ENCODE assay signal across 15 cellular contexts in the genomic region with DNA sequence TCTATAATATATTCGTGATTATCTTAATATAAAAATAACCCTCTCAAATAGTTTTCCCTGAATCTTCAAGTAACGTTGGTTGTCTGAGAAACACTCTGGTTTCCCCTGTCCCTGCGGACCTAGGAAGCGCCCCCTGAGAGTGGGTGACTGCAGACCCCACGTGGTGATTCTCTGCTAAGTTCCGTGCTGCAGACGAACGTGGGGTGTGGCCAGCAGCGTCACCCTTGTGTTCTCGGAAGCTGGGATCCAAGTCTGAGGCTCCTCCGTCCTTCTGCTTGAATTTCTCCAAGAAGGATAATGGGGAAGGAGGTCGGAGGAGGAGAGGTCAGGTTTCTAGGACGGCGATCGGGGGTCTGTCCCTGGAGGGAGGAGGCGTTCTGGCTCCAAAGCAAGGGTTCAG. TPM values are rescaled to one million over a fixed set of nuclear protein-coding genes. Genes with fewer than 3 reads are reported as not detected.
DNase-seq lines count a peak whose midpoint lies in the region; ATAC-seq and TF ChIP-seq lines count a peak whose summit lies in the region.
"Had no signal": no experiment of that assay in that cellular context is flagged by ENCODE, and none has a peak within 500 bp of the region (broad histone marks: within the 10 kb centered on the region; RNA-seq: fewer than 3 reads in every experiment).

No MANE protein-coding gene starts in this region.

- no peak for ATAC-seq in CD4-positive, alpha-beta T cell (ENCODE audit: poor library complexity)
- no peak for ATAC-seq in activated T-helper 17 cell treated with anti-CD3 and anti-CD28 coated beads, Interleukin-2, amount 50 U/mL, for 72 hours (replicated peaks)
- ATAC-seq in naive thymus-derived CD4-positive, alpha-beta T cell: no peak
- no peak for ATAC-seq in HG02623 (IDR thresholded peaks at IDR 0.05; ENCODE audit: unreplicated experiment)
- ATAC-seq: GM23338, HCT116, Panc1 had no signal

- CTCF ChIA-PET in CD4-positive, alpha-beta T cell (lab: Charles Lee): no interaction called here
- CTCF ChIA-PET in naive thymus-derived CD4-positive, alpha-beta T cell (lab: Charles Lee): no interaction called here

- H3K4me1 ChIP-seq in naive thymus-derived CD4-positive, alpha-beta T cell (ENCODE audit: control insufficient read depth in 2 of 2, insufficient read depth in 2 of 2, low read length in 2 of 2): peaks cover 0 to 21% of the 10 kb centered on the region in 2 donors

- H3K9me3 Mint-ChIP-seq in activated T-cell treated with anti-CD3 and anti-CD28 coated beads, Interleukin-2, amount 50 U/mL, for 24 hours: no peaks in the 10 kb centered on the region
- no peaks in the 10 kb centered on the region for H3K9me3 Mint-ChIP-seq in CD4-positive, alpha-beta T cell
- no peaks in the 10 kb centered on the region for H3K9me3 Mint-ChIP-seq in activated T-helper 17 cell treated with anti-CD3 and anti-CD28 coated beads, Interleukin-2, amount 50 U/mL, for 72 hours
- H3K9me3 Mint-ChIP-seq in naive thymus-derived CD4-positive, alpha-beta T cell: no peaks in the 10 kb centered on the region

- no peak overlapping the region for H3K4me3 ChIP-seq in naive thymus-derived CD4-positive, alpha-beta T cell (ENCODE audit: low read length)
- H3K4me3 ChIP-seq: BLaER1, GM23338 had no signal

- H3K27ac ChIP-seq in CD4-positive, alpha-beta T cell (ENCODE audit: low read depth, low read length): peak overlapping the region; percentile 10
- H3K27ac ChIP-seq in naive thymus-derived CD4-positive, alpha-beta T cell (ENCODE audit: low read depth, low read length): no peak overlapping the region

- no peak for DNase-seq in activated T-cell treated with anti-CD3 and anti-CD28 coated beads, Interleukin-2, amount 50 U/mL, for 24 hours
- no peak for DNase-seq in activated T-cell treated with anti-CD3 and anti-CD28 coated beads, Interleukin-2, amount 50 U/mL, for 48 hours
- no peak for DNase-seq in CD4-positive, alpha-beta T cell
- DNase-seq in naive thymus-derived CD4-positive, alpha-beta T cell: no peak
- DNase-seq in activated effector memory CD4-positive, alpha-beta T cell treated with anti-CD3 and anti-CD28 coated beads, Interleukin-2, amount 50 U/mL, for 16 hours: no peak
- DNase-seq in NAMALWA (ENCODE audit: low spot score): no peak
- DNase-seq: DMS153, NCI-H1092, NCI-H524 had no signal

- H3K27me3 ChIP-seq in CD4-positive, alpha-beta T cell (ENCODE audit: control insufficient read depth, insufficient read depth, low read length): no peaks in the 10 kb centered on the region
- no peaks in the 10 kb centered on the region for H3K27me3 ChIP-seq in naive thymus-derived CD4-positive, alpha-beta T cell (ENCODE audit: control insufficient read depth in 2 of 2, insufficient read depth in 2 of 2, low read length in 2 of 2)
- H3K27me3 ChIP-seq: BLaER1 had no signal

- H3K27ac Mint-ChIP-seq in activated T-cell treated with anti-CD3 and anti-CD28 coated beads, Interleukin-2, amount 50 U/mL, for 24 hours: peak overlapping the region; percentile 87
- peak overlapping the region; percentile 79 for H3K27ac Mint-ChIP-seq in CD4-positive, alpha-beta T cell
- H3K27ac Mint-ChIP-seq in activated T-helper 17 cell treated with anti-CD3 and anti-CD28 coated beads, Interleukin-2, amount 50 U/mL, for 72 hours: peak overlapping the region; percentile 97
- peak overlapping the region in 5 of 9 donors; percentile 31 to 74 (median 67) for H3K27ac Mint-ChIP-seq in naive thymus-derived CD4-positive, alpha-beta T cell
- H3K27ac Mint-ChIP-seq: GM23338 had no signal

- POLR2A ChIA-PET in CD4-positive, alpha-beta T cell (lab: Charles Lee): no interaction called here
- POLR2A ChIA-PET in naive thymus-derived CD4-positive, alpha-beta T cell (lab: Charles Lee): no interaction called here

- H3K36me3 Mint-ChIP-seq in activated T-cell treated with anti-CD3 and anti-CD28 coated beads, Interleukin-2, amount 50 U/mL, for 24 hours (ENCODE audit: low read depth): peaks cover 49% of the 10 kb centered on the region
- peaks cover 40% of the 10 kb centered on the region for H3K36me3 Mint-ChIP-seq in CD4-positive, alpha-beta T cell (ENCODE audit: low read depth)
- H3K36me3 Mint-ChIP-seq in activated T-helper 17 cell treated with anti-CD3 and anti-CD28 coated beads, Interleukin-2, amount 50 U/mL, for 72 hours (ENCODE audit: low read depth): peaks cover 33% of the 10 kb centered on the region
- H3K36me3 Mint-ChIP-seq in naive thymus-derived CD4-positive, alpha-beta T cell: peaks cover 0 to 24% (median 5%) of the 10 kb centered on the region in 5 donors

- peaks cover 0 to 39% (median 4%) of the 10 kb centered on the region in 3 experiments for H3K36me3 ChIP-seq in naive thymus-derived CD4-positive, alpha-beta T cell (ENCODE audit: control insufficient read depth in 2 of 3, insufficient read depth in 3 of 3, low read length in 3 of 3)

- H3K9me3 ChIP-seq in CD4-positive, alpha-beta T cell (ENCODE audit: control insufficient read depth, low read length): no peaks in the 10 kb centered on the region
- H3K9me3 ChIP-seq in naive thymus-derived CD4-positive, alpha-beta T cell (ENCODE audit: control insufficient read depth in 2 of 3, low read length in 3 of 3): no peaks in the 10 kb centered on the region
- H3K9me3 ChIP-seq: BLaER1 had no signal

- intact Hi-C loops in CD4-positive, alpha-beta T cell (cut with DNase I, micrococcal nuclease): no loop called here
- intact Hi-C loops in naive thymus-derived CD4-positive, alpha-beta T cell (cut with micrococcal nuclease): no loop called here

- no peak overlapping the region for H3K4me3 Mint-ChIP-seq in activated T-cell treated with anti-CD3 and anti-CD28 coated beads, Interleukin-2, amount 50 U/mL, for 24 hours
- no peak overlapping the region for H3K4me3 Mint-ChIP-seq in CD4-positive, alpha-beta T cell
- H3K4me3 Mint-ChIP-seq in activated T-helper 17 cell treated with anti-CD3 and anti-CD28 coated beads, Interleukin-2, amount 50 U/mL, for 72 hours: peak overlapping the region; percentile 72
- peak overlapping the region in 1 of 10 donors; percentile 30 for H3K4me3 Mint-ChIP-seq in naive thymus-derived CD4-positive, alpha-beta T cell
- H3K4me3 Mint-ChIP-seq: GM23338 had no signal

- peaks cover 27% of the 10 kb centered on the region for H3K4me1 Mint-ChIP-seq in activated T-cell treated with anti-CD3 and anti-CD28 coated beads, Interleukin-2, amount 50 U/mL, for 24 hours (ENCODE audit: low read depth)
- peaks cover 40% of the 10 kb centered on the region for H3K4me1 Mint-ChIP-seq in CD4-positive, alpha-beta T cell (ENCODE audit: low read depth)
- peaks cover 22% of the 10 kb centered on the region for H3K4me1 Mint-ChIP-seq in activated T-helper 17 cell treated with anti-CD3 and anti-CD28 coated beads, Interleukin-2, amount 50 U/mL, for 72 hours
- H3K4me1 Mint-ChIP-seq in naive thymus-derived CD4-positive, alpha-beta T cell: peaks cover 12 to 36% (median 24%) of the 10 kb centered on the region in 7 donors

- peaks cover 4% of the 10 kb centered on the region for H3K27me3 Mint-ChIP-seq in activated T-cell treated with anti-CD3 and anti-CD28 coated beads, Interleukin-2, amount 50 U/mL, for 24 hours
- H3K27me3 Mint-ChIP-seq in CD4-positive, alpha-beta T cell: no peaks in the 10 kb centered on the region
- H3K27me3 Mint-ChIP-seq in activated T-helper 17 cell treated with anti-CD3 and anti-CD28 coated beads, Interleukin-2, amount 50 U/mL, for 72 hours: no peaks in the 10 kb centered on the region
- H3K27me3 Mint-ChIP-seq in naive thymus-derived CD4-positive, alpha-beta T cell: no peaks in the 10 kb centered on the region

- TF ChIP-seq CTCF in CD4-positive, alpha-beta T cell (IDR thresholded peaks at IDR 0.05): no peak

RNA-seq across cellular contexts. Expression of a gene that starts 16.6 kb away (rescaled TPM):
- 10 to 100 TPM; 17.5 to 17.7 TPM for total RNA-seq in CD4-positive, alpha-beta T cell
- 1 to 10 TPM; 4.5 to 4.6 TPM for total RNA-seq in activated T-helper 17 cell treated with anti-CD3 and anti-CD28 coated beads, Interleukin-2, amount 50 U/mL, for 72 hours
- total RNA-seq in naive thymus-derived CD4-positive, alpha-beta T cell: 10 to 100 TPM in 1 of 5 experiments, 1 to 10 TPM in 2, under 1 TPM in 2; 0.60 to 10.3 (median 6.3) TPM
- 1 to 10 TPM; 1.1 to 1.7 TPM for polyA plus RNA-seq in naive thymus-derived CD4-positive, alpha-beta T cell

RNA-seq across cellular contexts. Expression of a gene that starts 25.7 kb away (rescaled TPM):
- 10 to 100 TPM; 38.3 to 40.3 TPM for total RNA-seq in CD4-positive, alpha-beta T cell
- total RNA-seq in activated T-helper 17 cell treated with anti-CD3 and anti-CD28 coated beads, Interleukin-2, amount 50 U/mL, for 72 hours: 10 to 100 TPM; 72.0 to 85.0 TPM
- total RNA-seq in naive thymus-derived CD4-positive, alpha-beta T cell: 10 to 100 TPM; 45.9 to 91.9 (median 60.7) TPM
- 100 to 1,000 TPM; 246 to 275 TPM for polyA plus RNA-seq in naive thymus-derived CD4-positive, alpha-beta T cell
